8 cellular contexts compared by ENCODE assay signal in the genomic region with DNA sequence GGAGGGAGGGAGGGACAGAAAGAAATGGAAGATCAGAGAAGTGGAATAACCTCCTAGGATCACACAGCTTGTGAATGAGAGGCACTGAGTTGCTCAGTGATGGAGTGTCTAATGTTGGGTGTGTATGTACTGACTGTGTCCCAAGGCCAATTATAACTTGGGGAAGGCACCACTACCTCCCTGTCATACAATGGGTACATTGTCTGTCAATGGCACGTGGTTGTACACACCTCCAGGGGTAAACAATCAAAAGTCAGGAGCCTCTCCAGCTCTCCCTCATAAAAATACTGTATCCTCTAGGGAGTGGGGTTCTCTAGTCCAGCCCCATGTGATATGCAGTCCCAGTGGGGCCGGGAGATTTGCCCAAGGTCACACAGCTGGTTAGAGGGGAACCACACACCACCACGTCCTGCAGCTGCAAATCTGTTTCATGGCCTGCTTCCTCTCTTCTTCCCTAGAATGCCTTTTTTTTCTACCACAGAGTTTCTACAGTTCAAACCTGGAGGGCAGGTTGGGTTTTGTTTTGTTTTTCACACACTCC.
A peak's percentile ranks its signal among the peaks of the same experiment; 100 is the strongest.
DNase-seq lines count a peak whose midpoint lies in the region; ATAC-seq and TF ChIP-seq lines count a peak whose summit lies in the region.

No MANE protein-coding gene starts in this region.

- H3K4me1 ChIP-seq in stomach, result peaks cover 13 to 50% (median 22%) of the 10 kb centered on the region in 4 donors

- peak overlapping the region in 2 of 5 donors; percentile 55 for H3K27ac ChIP-seq in stomach

- no peak overlapping the region for H3K27ac Mint-ChIP-seq in activated CD4-positive, alpha-beta T cell treated with anti-CD3 and anti-CD28 coated beads, Interleukin-2, amount 10 ng/mL, durations not matched to agents 24 days and 14 days
- H3K27ac Mint-ChIP-seq in osteocyte (ENCODE audit: unreplicated experiment), result no peak overlapping the region

- ATAC-seq in HG03060 (IDR thresholded peaks at IDR 0.05; ENCODE audit: low read depth, unreplicated experiment), result peak; percentile 85

- H3K36me3 Mint-ChIP-seq in activated CD4-positive, alpha-beta T cell treated with anti-CD3 and anti-CD28 coated beads, Interleukin-2, amount 10 ng/mL, durations not matched to agents 24 days and 14 days (ENCODE audit: low read depth), result no peaks in the 10 kb centered on the region
- no peaks in the 10 kb centered on the region for H3K36me3 Mint-ChIP-seq in osteocyte (ENCODE audit: unreplicated experiment)

- peak; percentile 69 for DNase-seq in activated CD4-positive, alpha-beta T cell treated with anti-CD3 and anti-CD28 coated beads, Interleukin-2, amount 10 ng/mL, durations not matched to agents 24 days and 14 days
- DNase-seq in activated CD4-positive, alpha-beta T cell treated with anti-CD3 and anti-CD28 coated beads for 4 hours, result no peak
- DNase-seq in RPMI8226 (peak; percentile 93), stomach (peak; percentile 44), osteocyte (ENCODE audit: extremely low spot score, unreplicated experiment) (no peak), erythroblast (lab: John Stamatoyannopoulos, UW) (no peak)
- no peak for DNase-seq in activated naive CD4-positive, alpha-beta T cell (lab: John Stamatoyannopoulos, UW)

- TF ChIP-seq CTCF in stomach (IDR thresholded peaks at IDR 0.05) (no peak), osteocyte (IDR thresholded peaks at IDR 0.05) (no peak)

- H3K9me3 Mint-ChIP-seq in activated CD4-positive, alpha-beta T cell treated with anti-CD3 and anti-CD28 coated beads, Interleukin-2, amount 10 ng/mL, durations not matched to agents 24 days and 14 days, result peaks cover 5% of the 10 kb centered on the region
- H3K9me3 Mint-ChIP-seq in osteocyte (ENCODE audit: unreplicated experiment), result no peaks in the 10 kb centered on the region

- TF ChIP-seq EP300 in stomach (IDR thresholded peaks at IDR 0.05), result no peak

- no peaks in the 10 kb centered on the region for H3K9me3 ChIP-seq in stomach

- H3K36me3 ChIP-seq in stomach, result no peaks in the 10 kb centered on the region

- H3K27me3 Mint-ChIP-seq in activated CD4-positive, alpha-beta T cell treated with anti-CD3 and anti-CD28 coated beads, Interleukin-2, amount 10 ng/mL, durations not matched to agents 24 days and 14 days, result peaks cover 14% of the 10 kb centered on the region
- H3K27me3 Mint-ChIP-seq in osteocyte (ENCODE audit: unreplicated experiment), result no peaks in the 10 kb centered on the region

- no peaks in the 10 kb centered on the region for H3K27me3 ChIP-seq in stomach

- H3K4me3 ChIP-seq in stomach, result no peak overlapping the region

- intact Hi-C loops in activated CD4-positive, alpha-beta T cell treated with anti-CD3 and anti-CD28 coated beads, Interleukin-2, amount 10 ng/mL, durations not matched to agents 24 days and 14 days (cut with micrococcal nuclease), result loop anchor here (5.0 kb wide), 1 partner anchor 41 kb away; no protein-coding TSS in a partner anchor
- intact Hi-C loops in stomach (cut with DNase I; ENCODE audit: low total_unique reads), result no loop called here

- 10 to 31% (median 16%) methylated on average over 3 of the region's 3 CpGs for WGBS in stomach, 5 donors

- no peak for TF ChIP-seq POLR2A in stomach (IDR thresholded peaks at IDR 0.05)
- TF ChIP-seq POLR2A in erythroblast (IDR thresholded peaks at IDR 0.05; ENCODE audit: low read length), result no peak

- H3K4me3 Mint-ChIP-seq in activated CD4-positive, alpha-beta T cell treated with anti-CD3 and anti-CD28 coated beads, Interleukin-2, amount 10 ng/mL, durations not matched to agents 24 days and 14 days, result no peak overlapping the region
- H3K4me3 Mint-ChIP-seq in osteocyte (ENCODE audit: unreplicated experiment), result no peak overlapping the region

- H3K4me1 Mint-ChIP-seq in activated CD4-positive, alpha-beta T cell treated with anti-CD3 and anti-CD28 coated beads, Interleukin-2, amount 10 ng/mL, durations not matched to agents 24 days and 14 days, result peaks cover 21% of the 10 kb centered on the region
- peaks cover 7% of the 10 kb centered on the region for H3K4me1 Mint-ChIP-seq in osteocyte (ENCODE audit: unreplicated experiment)

Comparison
In these comparisons a context has a peak if more than half of its experiments do, and no peak if none do; other contexts are left out.
1. DNase-seq: peak in activated CD4-positive, alpha-beta T cell treated with anti-CD3 and anti-CD28 coated beads, Interleukin-2, amount 10 ng/mL, durations not matched to agents 24 days and 14 days (single experiment), RPMI8226 (single experiment) and stomach (single experiment); none in activated CD4-positive, alpha-beta T cell treated with anti-CD3 and anti-CD28 coated beads for 4 hours (0 of 2), osteocyte (single experiment), activated naive CD4-positive, alpha-beta T cell (0 of 4) and erythroblast (0 of 2).